ENCODE assay signal across 10 cellular contexts in genomic region chr21:33428669-33429068, GRCh38. TPM values are rescaled to one million over a fixed set of nuclear protein-coding genes. Genes with fewer than 3 reads are reported as not detected.
DNase-seq lines count a peak whose midpoint lies in the region; ATAC-seq, FAIRE-seq and TF ChIP-seq lines count a peak whose summit lies in the region.
"Had no signal": no experiment of that assay in that cellular context is flagged by ENCODE, and none has a peak within 500 bp of the region (broad histone marks: within the 10 kb centered on the region; RNA-seq: fewer than 3 reads in every experiment).

No MANE protein-coding gene starts in this region.

- FAIRE-seq in RCC 7860 (lab: Jason Lieb, UNC): no peak

- POLR2A ChIA-PET in SK-N-SH (lab: Yijun Ruan, JAX): no interaction called here

- H3K36me3 ChIP-seq in SK-N-SH (replicated peaks in 1 of 2; ENCODE audit: control insufficient read depth in 1 of 2, insufficient read depth in 2 of 2, low read length in 1 of 2) (peaks cover 52 to 87% of the 10 kb centered on the region in 2 experiments), left lung (peaks cover 0 to 100% of the 10 kb centered on the region in 2 donors), upper lobe of right lung (peaks cover 100% of the 10 kb centered on the region)

- H3K9me3 ChIP-seq in SK-N-SH (no peaks in the 10 kb centered on the region), left lung (no peaks in the 10 kb centered on the region), upper lobe of right lung (no peaks in the 10 kb centered on the region)

- H4K20me1 ChIP-seq in SK-N-SH (ENCODE audit: insufficient read depth): peaks cover under 1% of the 10 kb centered on the region; the same call in 1 of the 2 replicates

- 86% methylated on average over 7 of the region's 8 CpGs for whole genome bisulfite sequencing in SK-N-SH (ENCODE audit: low lambda C conversion rate)

- H3K79me2 ChIP-seq in SK-N-SH (ENCODE audit: insufficient read depth): peaks cover 12% of the 10 kb centered on the region

- no peak overlapping the region for H2AFZ ChIP-seq in SK-N-SH (ENCODE audit: low read depth)

- H3K27ac ChIP-seq in SK-N-SH (ENCODE audit: low read depth in 2 of 2, low read length in 1 of 2) (no peak overlapping the region), VCaP (peak overlapping the region; percentile 35), left lung (peak overlapping the region in 1 of 2 donors; percentile 15), upper lobe of right lung (no peak overlapping the region)

- H3K9me2 ChIP-seq in SK-N-SH: no peaks in the 10 kb centered on the region

- TF ChIP-seq EP300 in SK-N-SH (IDR thresholded peaks at IDR 0.05; ENCODE audit: borderline replicate concordance in 1 of 2, low read depth in 1 of 2, low read length in 1 of 2): no peak

- intact Hi-C loops in left lung (cut with DNase I) (no loop called here), upper lobe of right lung (cut with DNase I) (no loop called here)

- CTCF ChIA-PET in SK-N-SH (lab: Yijun Ruan, JAX): interaction anchor here (1.1 to 1.3 kb wide), 3 partner anchors 17 to 232 kb away, joined by 4 read pairs; no protein-coding TSS in a partner anchor

- H3K4me3 ChIP-seq in SK-N-SH (ENCODE audit: low read depth in 2 of 2, low read length in 1 of 2): no peak overlapping the region
- no peak overlapping the region for H3K4me3 ChIP-seq in left lung
- no peak overlapping the region for H3K4me3 ChIP-seq in upper lobe of right lung

- DNase-seq in SK-N-SH (no peak), left lung (peak; percentile 66 to 81), upper lobe of right lung (peak; percentile 75), RCC 7860 (ENCODE audit: low spot score) (no peak), SW480 (ENCODE audit: low spot score) (no peak), retina (no peak)
- DNase-seq: activated naive CD8-positive, alpha-beta T cell treated with anti-CD3 and anti-CD28 coated beads, Interleukin-2, amount 10 ng/mL, durations not matched to agents 7 days and 5 days; NCI-H748 treated with DMSO at 0.1 percent for 48 hours had no signal

- H3K9ac ChIP-seq in SK-N-SH: no peak overlapping the region

- no peak for TF ChIP-seq CTCF in SK-N-SH (IDR thresholded peaks at IDR 0.05)
- TF ChIP-seq CTCF in VCaP (conservative IDR thresholded peaks at IDR 0.05): no peak
- no peak for TF ChIP-seq CTCF in left lung (IDR thresholded peaks at IDR 0.05)
- no peak for TF ChIP-seq CTCF in upper lobe of right lung (IDR thresholded peaks at IDR 0.05)

- H3K27me3 ChIP-seq in SK-N-SH (ENCODE audit: insufficient read depth) (no peaks in the 10 kb centered on the region), left lung (no peaks in the 10 kb centered on the region), upper lobe of right lung (no peaks in the 10 kb centered on the region)

- H3K4me2 ChIP-seq in SK-N-SH: no peak overlapping the region

- H3K4me1 ChIP-seq in SK-N-SH (ENCODE audit: control insufficient read depth in 1 of 2, insufficient read depth in 2 of 2, low read depth in 1 of 2, low read length in 1 of 2) (no peaks in the 10 kb centered on the region; a peak in 2 of 4 replicates), left lung (peaks cover 0 to 47% of the 10 kb centered on the region in 2 donors), upper lobe of right lung (peaks cover 9% of the 10 kb centered on the region)

- peak; percentile 18; the same call in 2 of the 3 replicates for ATAC-seq in SK-N-SH treated with all-trans-retinoic acid at 6 μM for 48 hours
- ATAC-seq in left lung: peak; percentile 91
- ATAC-seq in upper lobe of right lung: peak; percentile 82

- peaks cover 21% of the 10 kb centered on the region for H3F3A ChIP-seq in SK-N-SH (replicated peaks; ENCODE audit: insufficient read depth)

- TF ChIP-seq RAD21 in SK-N-SH (IDR thresholded peaks at IDR 0.05; ENCODE audit: low read length): no peak

TF ChIP-seq in SK-N-SH treated with all-trans-retinoic acid at 6 μM for 48 hours, 23 proteins besides CTCF, POLR2A, EP300 and RAD21:
- TF ChIP-seq BACH2 (CRISPR knock-in tag; IDR thresholded peaks at IDR 0.05; ENCODE audit: borderline replicate concordance): no peak
- TF ChIP-seq ZNF70 (CRISPR knock-in tag; IDR thresholded peaks at IDR 0.05): no peak
- no peak for TF ChIP-seq POU6F1 (CRISPR knock-in tag; IDR thresholded peaks at IDR 0.05; ENCODE audit: borderline replicate concordance, low read depth)
- TF ChIP-seq ISL1 (CRISPR knock-in tag; IDR thresholded peaks at IDR 0.05): no peak
- no peak for TF ChIP-seq TCF4 (CRISPR knock-in tag; IDR thresholded peaks at IDR 0.05; ENCODE audit: borderline replicate concordance)
- TF ChIP-seq, protein P1, sequence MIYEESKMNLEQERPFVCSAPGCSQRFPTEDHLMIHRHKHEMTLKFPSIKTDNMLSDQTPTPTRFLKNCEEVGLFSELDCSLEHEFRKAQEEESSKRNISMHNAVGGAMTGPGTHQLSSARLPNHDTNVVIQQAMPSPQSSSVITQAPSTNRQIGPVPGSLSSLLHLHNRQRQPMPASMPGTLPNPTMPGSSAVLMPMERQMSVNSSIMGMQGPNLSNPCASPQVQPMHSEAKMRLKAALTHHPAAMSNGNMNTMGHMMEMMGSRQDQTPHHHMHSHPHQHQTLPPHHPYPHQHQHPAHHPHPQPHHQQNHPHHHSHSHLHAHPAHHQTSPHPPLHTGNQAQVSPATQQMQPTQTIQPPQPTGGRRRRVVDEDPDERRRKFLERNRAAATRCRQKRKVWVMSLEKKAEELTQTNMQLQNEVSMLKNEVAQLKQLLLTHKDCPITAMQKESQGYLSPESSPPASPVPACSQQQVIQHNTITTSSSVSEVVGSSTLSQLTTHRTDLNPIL (CRISPR knock-in tag; IDR thresholded peaks at IDR 0.05; ENCODE audit: low read depth): no peak
- TF ChIP-seq CSDC2 (CRISPR knock-in tag; IDR thresholded peaks at IDR 0.05): no peak
- TF ChIP-seq SNAI2 (CRISPR knock-in tag; IDR thresholded peaks at IDR 0.05): no peak

TF ChIP-seq in SK-N-SH, 30 proteins besides CTCF, POLR2A, EP300 and RAD21 (continues in another document):
- TF ChIP-seq, protein P2, sequence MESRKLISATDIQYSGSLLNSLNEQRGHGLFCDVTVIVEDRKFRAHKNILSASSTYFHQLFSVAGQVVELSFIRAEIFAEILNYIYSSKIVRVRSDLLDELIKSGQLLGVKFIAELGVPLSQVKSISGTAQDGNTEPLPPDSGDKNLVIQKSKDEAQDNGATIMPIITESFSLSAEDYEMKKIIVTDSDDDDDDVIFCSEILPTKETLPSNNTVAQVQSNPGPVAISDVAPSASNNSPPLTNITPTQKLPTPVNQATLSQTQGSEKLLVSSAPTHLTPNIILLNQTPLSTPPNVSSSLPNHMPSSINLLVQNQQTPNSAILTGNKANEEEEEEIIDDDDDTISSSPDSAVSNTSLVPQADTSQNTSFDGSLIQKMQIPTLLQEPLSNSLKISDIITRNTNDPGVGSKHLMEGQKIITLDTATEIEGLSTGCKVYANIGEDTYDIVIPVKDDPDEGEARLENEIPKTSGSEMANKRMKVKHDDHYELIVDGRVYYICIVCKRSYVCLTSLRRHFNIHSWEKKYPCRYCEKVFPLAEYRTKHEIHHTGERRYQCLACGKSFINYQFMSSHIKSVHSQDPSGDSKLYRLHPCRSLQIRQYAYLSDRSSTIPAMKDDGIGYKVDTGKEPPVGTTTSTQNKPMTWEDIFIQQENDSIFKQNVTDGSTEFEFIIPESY (IDR thresholded peaks at IDR 0.05; ENCODE audit: borderline replicate concordance, low read depth): no peak
- TF ChIP-seq FOXM1 (IDR thresholded peaks at IDR 0.05; ENCODE audit: low read depth) (no peak), SMC3 (IDR thresholded peaks at IDR 0.05; ENCODE audit: low read depth, low read length) (no peak), MAX (IDR thresholded peaks at IDR 0.05; ENCODE audit: low read depth) (no peak), TCF12 (IDR thresholded peaks at IDR 0.05) (no peak), NRF1 (IDR thresholded peaks at IDR 0.05; ENCODE audit: low read depth, low read length) (no peak), FOXJ3 (CRISPR knock-in tag; IDR thresholded peaks at IDR 0.05) (no peak), MXI1 (IDR thresholded peaks at IDR 0.05; ENCODE audit: low read depth, low read length) (no peak), USF1 (IDR thresholded peaks at IDR 0.05; ENCODE audit: borderline replicate concordance, low read depth) (no peak), MEF2A (IDR thresholded peaks at IDR 0.05; ENCODE audit: borderline replicate concordance, low read depth) (no peak), ELF1 (IDR thresholded peaks at IDR 0.05) (no peak)
- TF ChIP-seq, protein P3, sequence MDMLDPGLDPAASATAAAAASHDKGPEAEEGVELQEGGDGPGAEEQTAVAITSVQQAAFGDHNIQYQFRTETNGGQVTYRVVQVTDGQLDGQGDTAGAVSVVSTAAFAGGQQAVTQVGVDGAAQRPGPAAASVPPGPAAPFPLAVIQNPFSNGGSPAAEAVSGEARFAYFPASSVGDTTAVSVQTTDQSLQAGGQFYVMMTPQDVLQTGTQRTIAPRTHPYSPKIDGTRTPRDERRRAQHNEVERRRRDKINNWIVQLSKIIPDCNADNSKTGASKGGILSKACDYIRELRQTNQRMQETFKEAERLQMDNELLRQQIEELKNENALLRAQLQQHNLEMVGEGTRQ (IDR thresholded peaks at IDR 0.05; ENCODE audit: borderline replicate concordance, low read depth, low read length): no peak

RNA-seq across cellular contexts. Expression of gene IFNGR2, which starts 25.5 kb away (rescaled TPM):
- polyA plus RNA-seq in SK-N-SH (2012; rRNA removed): 92.4 and 126 TPM in 2 replicates
- 112 and 115 TPM in 2 replicates for polyA plus RNA-seq in SK-N-SH (2012; cell fraction: cytosol; rRNA removed)
- polyA plus RNA-seq in SK-N-SH (2012; cell fraction: nucleus; rRNA removed): 30.8 and 42.8 TPM in 2 replicates
- total RNA-seq in left lung (100 to 1,000 TPM in 1 of 2 donors, 10 to 100 TPM in 1; 90.8 to 116 TPM), upper lobe of right lung (69.3 TPM)

RNA-seq across cellular contexts. Expression of gene TMEM50B, which starts 51.1 kb away (rescaled TPM):
- polyA plus RNA-seq in SK-N-SH (2012; rRNA removed): 27.3 and 41.3 TPM in 2 replicates
- 32.1 and 37.1 TPM in 2 replicates for polyA plus RNA-seq in SK-N-SH (2012; cell fraction: cytosol; rRNA removed)
- polyA plus RNA-seq in SK-N-SH (2012; cell fraction: nucleus; rRNA removed): 82.0 and 121 TPM in 2 replicates
- 10 to 100 TPM; 45.6 to 57.5 TPM for total RNA-seq in left lung
- total RNA-seq in upper lobe of right lung: 73.2 TPM

Comparison
In these comparisons a context has a peak if more than half of its experiments do, and no peak if none do; other contexts are left out.
1. ATAC-seq: peak in every context shown above with its lines; median percentile 91 in left lung; 82 in upper lobe of right lung; 18 in SK-N-SH treated with all-trans-retinoic acid at 6 μM for 48 hours.
2. DNase-seq: peak in left lung (2 of 2) and upper lobe of right lung (single experiment); none in SK-N-SH (single experiment), RCC 7860 (single experiment), SW480 (single experiment) and retina (single experiment).